25 cellular contexts compared by ENCODE assay signal in genomic region chr7:140033779-140034363, GRCh38. TPM values are rescaled to one million over a fixed set of nuclear protein-coding genes. Genes with fewer than 3 reads are reported as not detected.
DNase-seq lines count a peak whose midpoint lies in the region; ATAC-seq and TF ChIP-seq lines count a peak whose summit lies in the region.
"Had no signal": no experiment of that assay in that cellular context is flagged by ENCODE, and none has a peak within 500 bp of the region (broad histone marks: within the 10 kb centered on the region; RNA-seq: fewer than 3 reads in every experiment).

No MANE protein-coding gene starts in this region.

- no peaks in the 10 kb centered on the region for H3K9me2 ChIP-seq in Karpas-422 (replicated peaks; ENCODE audit: insufficient read depth, low read length)

- intact Hi-C loops in activated T-helper 1 cell treated with anti-CD3 and anti-CD28 coated beads, Interleukin-12 subunit alpha, Interleukin-12 subunit beta, Interleukin-2, Interleukin-4 antibody, amounts not matched to agents 30 ng/mL and 10 ng/mL and 1 ng/mL, durations not matched to agents 14 hours and 24 hours and 36 hours (cut with micrococcal nuclease), result no loop called here

- H3K36me3 Mint-ChIP-seq in activated T-helper 1 cell treated with anti-CD3 and anti-CD28 coated beads, Interleukin-12 subunit alpha, Interleukin-12 subunit beta, Interleukin-2, Interleukin-4 antibody, amounts not matched to agents 30 ng/mL and 10 ng/mL and 1 ng/mL, durations not matched to agents 14 hours and 24 hours and 36 hours (ENCODE audit: low read depth), result peaks cover 65% of the 10 kb centered on the region
- H3K36me3 Mint-ChIP-seq in osteocyte (ENCODE audit: unreplicated experiment), result peaks cover 49% of the 10 kb centered on the region
- H3K36me3 Mint-ChIP-seq: neural progenitor cell had no signal

- H3K27me3 Mint-ChIP-seq in activated T-helper 1 cell treated with anti-CD3 and anti-CD28 coated beads, Interleukin-12 subunit alpha, Interleukin-12 subunit beta, Interleukin-2, Interleukin-4 antibody, amounts not matched to agents 30 ng/mL and 10 ng/mL and 1 ng/mL, durations not matched to agents 14 hours and 24 hours and 36 hours (ENCODE audit: insufficient read depth), result no peaks in the 10 kb centered on the region
- no peaks in the 10 kb centered on the region for H3K27me3 Mint-ChIP-seq in osteocyte (ENCODE audit: unreplicated experiment)
- H3K27me3 Mint-ChIP-seq: activated naive CD8-positive, alpha-beta T cell; CD4-positive, alpha-beta T cell; T-cell had no signal

- TF ChIP-seq CTCF in osteocyte (IDR thresholded peaks at IDR 0.05), result no peak

- no peaks in the 10 kb centered on the region for H3K27me3 ChIP-seq in Karpas-422 (ENCODE audit: low read length)
- H3K27me3 ChIP-seq: neural progenitor cell, Peyer's patch, testis had no signal

- no peak overlapping the region for H3K4me2 ChIP-seq in Karpas-422 (ENCODE audit: low read depth, low read length, poor library complexity, severe bottlenecking)
- H3K4me2 ChIP-seq: GM23338, neural progenitor cell had no signal

- H2AFZ ChIP-seq in Karpas-422 (ENCODE audit: low read length), result no peak overlapping the region
- H2AFZ ChIP-seq: GM23338, neural progenitor cell had no signal

- no peaks in the 10 kb centered on the region for H3K9me3 ChIP-seq in Karpas-422 (ENCODE audit: low read length)
- H3K9me3 ChIP-seq: Peyer's patch, SJCRH30, testis had no signal

- H3K9ac ChIP-seq in Karpas-422 (ENCODE audit: low read length), result no peak overlapping the region
- H3K9ac ChIP-seq: neural progenitor cell had no signal

- H3K79me2 ChIP-seq in Karpas-422 (ENCODE audit: low read length), result no peaks in the 10 kb centered on the region

- no peaks in the 10 kb centered on the region for H4K20me1 ChIP-seq in Karpas-422 (ENCODE audit: insufficient read depth, low read depth, low read length)

- H3K27ac ChIP-seq in epithelial cell of prostate, result peak overlapping the region; percentile 76
- H3K27ac ChIP-seq in Karpas-422 (ENCODE audit: low read length), result no peak overlapping the region
- H3K27ac ChIP-seq: neural progenitor cell, Peyer's patch, SJCRH30, testis had no signal

- no peaks in the 10 kb centered on the region for H3K36me3 ChIP-seq in Karpas-422 (ENCODE audit: insufficient read depth, low read length)
- H3K36me3 ChIP-seq: neural progenitor cell, SJCRH30 had no signal

- H3K4me3 Mint-ChIP-seq in activated T-helper 1 cell treated with anti-CD3 and anti-CD28 coated beads, Interleukin-12 subunit alpha, Interleukin-12 subunit beta, Interleukin-2, Interleukin-4 antibody, amounts not matched to agents 30 ng/mL and 10 ng/mL and 1 ng/mL, durations not matched to agents 14 hours and 24 hours and 36 hours, result no peak overlapping the region
- H3K4me3 Mint-ChIP-seq in osteocyte (ENCODE audit: unreplicated experiment), result no peak overlapping the region
- H3K4me3 Mint-ChIP-seq: activated naive CD8-positive, alpha-beta T cell; CD4-positive, alpha-beta T cell; GM23338; neural progenitor cell; T-cell had no signal

- DNase-seq in HPDE6-E6E7 (ENCODE audit: extremely low spot score) (peak; percentile 80), epithelial cell of prostate (ENCODE audit: low read depth, low spot score) (peak; percentile 67), osteocyte (ENCODE audit: extremely low spot score, unreplicated experiment) (peak; percentile 46), Karpas-422 (no peak), SIG-M5 treated with dmso at 0.1 percent for 504 hours (lab: John Stamatoyannopoulos, UW; ENCODE audit: unreplicated experiment) (no peak)
- no peak for DNase-seq in activated T-helper 1 cell treated with anti-CD3 and anti-CD28 coated beads, Interleukin-12 subunit alpha, Interleukin-12 subunit beta, Interleukin-2, Interleukin-4 antibody, amounts not matched to agents 30 ng/mL and 10 ng/mL and 1 ng/mL, durations not matched to agents 14 hours and 24 hours and 36 hours (ENCODE audit: low spot score)
- DNase-seq: activated CD4-positive, alpha-beta T cell treated with anti-CD3 and anti-CD28 coated beads, Interleukin-2, amount 50 U/mL, for 48 hours; activated CD8-positive, alpha-beta memory T cell treated with anti-CD3 and anti-CD28 coated beads, Interleukin-2, amount 50 U/mL, for 4 hours; activated effector memory CD4-positive, alpha-beta T cell treated with Interleukin-2 at 50 U/mL for 16 hours; CD4-positive, alpha-beta T cell; foreskin fibroblast; left colon; NCI-H1092; NCI-H1930; NCI-H524; posterior cingulate gyrus; SJCRH30; stimulated activated naive CD8-positive, alpha-beta T cell treated with anti-CD3 and anti-CD28 coated beads, Interleukin-15, Interleukin-2, amounts not matched to agents 100 U/mL and 50 U/mL, for 24 hours; T-cell; testis had no signal

- no peak for ATAC-seq in HG03565 (IDR thresholded peaks at IDR 0.05; ENCODE audit: unreplicated experiment)
- ATAC-seq: GM23338; left colon; stimulated activated naive CD8-positive, alpha-beta T cell treated with anti-CD3 and anti-CD28 coated beads, Interleukin-15, Interleukin-2, amounts not matched to agents 100 U/mL and 50 U/mL, for 24 hours; T-cell had no signal

- H3K9me3 Mint-ChIP-seq in activated T-helper 1 cell treated with anti-CD3 and anti-CD28 coated beads, Interleukin-12 subunit alpha, Interleukin-12 subunit beta, Interleukin-2, Interleukin-4 antibody, amounts not matched to agents 30 ng/mL and 10 ng/mL and 1 ng/mL, durations not matched to agents 14 hours and 24 hours and 36 hours, result no peaks in the 10 kb centered on the region
- no peaks in the 10 kb centered on the region for H3K9me3 Mint-ChIP-seq in osteocyte (ENCODE audit: unreplicated experiment)
- H3K9me3 Mint-ChIP-seq: CD4-positive, alpha-beta T cell; GM23338; neural progenitor cell; T-cell had no signal

- H3K4me1 Mint-ChIP-seq in activated T-helper 1 cell treated with anti-CD3 and anti-CD28 coated beads, Interleukin-12 subunit alpha, Interleukin-12 subunit beta, Interleukin-2, Interleukin-4 antibody, amounts not matched to agents 30 ng/mL and 10 ng/mL and 1 ng/mL, durations not matched to agents 14 hours and 24 hours and 36 hours (ENCODE audit: low read depth), result peaks cover 31% of the 10 kb centered on the region
- H3K4me1 Mint-ChIP-seq in osteocyte (ENCODE audit: unreplicated experiment), result peaks cover 13% of the 10 kb centered on the region
- H3K4me1 Mint-ChIP-seq: GM23338, neural progenitor cell had no signal

- H3K4me3 ChIP-seq in Karpas-422 (ENCODE audit: low read length), result no peak overlapping the region
- H3K4me3 ChIP-seq: GM23338, neural progenitor cell, Peyer's patch, SJCRH30, testis had no signal

- peaks cover 6% of the 10 kb centered on the region; the same call in 1 of the 2 replicates for H3K4me1 ChIP-seq in Karpas-422 (ENCODE audit: low read length)
- H3K4me1 ChIP-seq: neural progenitor cell, Peyer's patch, SJCRH30, testis had no signal

- H3K27ac Mint-ChIP-seq in activated T-helper 1 cell treated with anti-CD3 and anti-CD28 coated beads, Interleukin-12 subunit alpha, Interleukin-12 subunit beta, Interleukin-2, Interleukin-4 antibody, amounts not matched to agents 30 ng/mL and 10 ng/mL and 1 ng/mL, durations not matched to agents 14 hours and 24 hours and 36 hours, result peak overlapping the region; percentile 16
- H3K27ac Mint-ChIP-seq in osteocyte (ENCODE audit: unreplicated experiment), result no peak overlapping the region
- H3K27ac Mint-ChIP-seq: activated naive CD8-positive, alpha-beta T cell; CD4-positive, alpha-beta T cell; GM23338; neural progenitor cell had no signal

RNA-seq across cellular contexts. Expression of gene PARP12, which starts 28.9 kb away (rescaled TPM):
- 62.0 and 63.7 TPM in 2 replicates for total RNA-seq in activated T-helper 1 cell treated with anti-CD3 and anti-CD28 coated beads, Interleukin-12 subunit alpha, Interleukin-12 subunit beta, Interleukin-2, Interleukin-4 antibody, amounts not matched to agents 30 ng/mL and 10 ng/mL and 1 ng/mL, durations not matched to agents 14 hours and 24 hours and 36 hours
- 26.9 and 27.5 TPM in 2 replicates for total RNA-seq in osteocyte
- 24.4 and 31.0 TPM in 2 replicates for total RNA-seq in Karpas-422 (2014; rRNA removed; shearing (Covaris generic); ENCODE audit: low replicate concordance)
- total RNA-seq: SJCRH30 had no signal

Comparison
In these comparisons a context has a peak if more than half of its experiments do, and no peak if none do; other contexts are left out.
1. DNase-seq: peak in HPDE6-E6E7 (single experiment), epithelial cell of prostate (single experiment) and osteocyte (single experiment); none in activated T-helper 1 cell treated with anti-CD3 and anti-CD28 coated beads, Interleukin-12 subunit alpha, Interleukin-12 subunit beta, Interleukin-2, Interleukin-4 antibody, amounts not matched to agents 30 ng/mL and 10 ng/mL and 1 ng/mL, durations not matched to agents 14 hours and 24 hours and 36 hours (single experiment), Karpas-422 (single experiment) and SIG-M5 treated with dmso at 0.1 percent for 504 hours (single experiment).